In genomic region chr1:205058853-205059252, GRCh38 we compare ENCODE assay signal across 35 cellular contexts. TPM values are rescaled to one million over a fixed set of nuclear protein-coding genes. Genes with fewer than 3 reads are reported as not detected.
"Had no signal": no experiment of that assay in that cellular context is flagged by ENCODE, and none has a peak within 500 bp of the region (broad histone marks: within the 10 kb centered on the region; RNA-seq: fewer than 3 reads in every experiment).

No MANE protein-coding gene starts in this region.

- H3K27ac ChIP-seq: adrenal gland, body of pancreas, coronary artery, esophagus muscularis mucosa, gastrocnemius medialis, WERI-Rb-1 had no signal

- H3K4me3 Mint-ChIP-seq: activated B cell treated with CpG ODN at 0.5 μM for 24 hours; activated CD8-positive, alpha-beta T cell treated with anti-CD3 and anti-CD28 coated beads for 36 hours; activated naive CD4-positive, alpha-beta T cell treated with anti-CD3 and anti-CD28 coated beads for 36 hours; activated naive CD4-positive, alpha-beta T cell treated with anti-CD3 and anti-CD28 coated beads, Interleukin-2, amount 50 U/mL, for 24 hours; activated naive CD8-positive, alpha-beta T cell treated with anti-CD3 and anti-CD28 coated beads for 36 hours; activated naive CD8-positive, alpha-beta T cell treated with anti-CD3 and anti-CD28 coated beads, Interleukin-2, amount 50 U/mL, for 24 hours; activated T-cell treated with anti-CD3 and anti-CD28 coated beads, Interleukin-2, amount 50 U/mL, for 4 hours; activated T-helper 1 cell treated with anti-CD3 and anti-CD28 coated beads, Interleukin-12 subunit alpha, Interleukin-12 subunit beta, Interleukin-2, Interleukin-4 antibody, amounts not matched to agents 30 ng/mL and 10 ng/mL and 1 ng/mL, durations not matched to agents 14 hours and 24 hours and 36 hours; dendritic cell treated with granulocyte-macrophage colony-stimulating factor and Interleukin-4, amounts not matched to agents 40 ng/mL and 50 ng/mL, for 4 days; effector memory CD8-positive, alpha-beta T cell; T-cell; T-helper 1 cell treated with Interleukin-12 subunit alpha and Interleukin-12 subunit beta and Interleukin-4 antibody, amounts not matched to agents 30 μg/mL and 1 μg/mL, for 36 hours had no signal

- H3K27me3 Mint-ChIP-seq: activated CD8-positive, alpha-beta T cell treated with anti-CD3 and anti-CD28 coated beads for 36 hours; activated naive CD4-positive, alpha-beta T cell treated with anti-CD3 and anti-CD28 coated beads, Interleukin-2, amount 50 U/mL, for 24 hours; activated naive CD8-positive, alpha-beta T cell treated with anti-CD3 and anti-CD28 coated beads for 36 hours; activated naive CD8-positive, alpha-beta T cell treated with anti-CD3 and anti-CD28 coated beads, Interleukin-2, amount 50 U/mL, for 24 hours; dendritic cell treated with granulocyte-macrophage colony-stimulating factor and Interleukin-4, amounts not matched to agents 40 ng/mL and 50 ng/mL, for 4 days; T-cell had no signal

- H3K27ac Mint-ChIP-seq: activated B cell treated with CpG ODN at 0.5 μM for 24 hours; activated CD8-positive, alpha-beta T cell treated with anti-CD3 and anti-CD28 coated beads for 36 hours; activated naive CD4-positive, alpha-beta T cell treated with anti-CD3 and anti-CD28 coated beads for 36 hours; activated naive CD4-positive, alpha-beta T cell treated with anti-CD3 and anti-CD28 coated beads, Interleukin-2, amount 50 U/mL, for 24 hours; activated naive CD8-positive, alpha-beta T cell treated with anti-CD3 and anti-CD28 coated beads for 36 hours; activated naive CD8-positive, alpha-beta T cell treated with anti-CD3 and anti-CD28 coated beads, Interleukin-2, amount 50 U/mL, for 24 hours; activated T-helper 1 cell treated with anti-CD3 and anti-CD28 coated beads, Interleukin-12 subunit alpha, Interleukin-12 subunit beta, Interleukin-2, Interleukin-4 antibody, amounts not matched to agents 30 ng/mL and 10 ng/mL and 1 ng/mL, durations not matched to agents 14 hours and 24 hours and 36 hours; activated T-helper 2 cell treated with anti-CD3 and anti-CD28 coated beads, Interferon-gamma antibody, Interleukin-2, Interleukin-4, amounts not matched to agents 10 μg/mL and 5 μg/mL and 100 μg/mL, durations not matched to agents 14 hours and 24 hours and 36 hours; dendritic cell treated with granulocyte-macrophage colony-stimulating factor and Interleukin-4, amounts not matched to agents 40 ng/mL and 50 ng/mL, for 4 days; effector memory CD8-positive, alpha-beta T cell; T-cell; T-helper 1 cell treated with Interleukin-12 subunit alpha and Interleukin-12 subunit beta and Interleukin-4 antibody, amounts not matched to agents 30 μg/mL and 1 μg/mL, for 36 hours had no signal

- H3K4me3 ChIP-seq: adrenal gland, body of pancreas, coronary artery, esophagus muscularis mucosa, gastrocnemius medialis had no signal

- H3K36me3 Mint-ChIP-seq: activated naive CD4-positive, alpha-beta T cell treated with anti-CD3 and anti-CD28 coated beads, Interleukin-2, amount 50 U/mL, for 24 hours; activated naive CD8-positive, alpha-beta T cell treated with anti-CD3 and anti-CD28 coated beads for 36 hours; T-cell had no signal

- H3K4me1 Mint-ChIP-seq: activated B cell treated with CpG ODN at 0.5 μM for 24 hours; activated naive CD4-positive, alpha-beta T cell treated with anti-CD3 and anti-CD28 coated beads, Interleukin-2, amount 50 U/mL, for 24 hours; activated naive CD8-positive, alpha-beta T cell treated with anti-CD3 and anti-CD28 coated beads for 36 hours; activated naive CD8-positive, alpha-beta T cell treated with anti-CD3 and anti-CD28 coated beads, Interleukin-2, amount 50 U/mL, for 24 hours; T-cell had no signal

- H3K36me3 ChIP-seq: adrenal gland, esophagus muscularis mucosa, gastrocnemius medialis, WERI-Rb-1 had no signal

- H3K4me1 ChIP-seq: adrenal gland, gastrocnemius medialis had no signal

- H3K9me3 Mint-ChIP-seq: activated B cell treated with CpG ODN at 0.5 μM for 24 hours; activated CD8-positive, alpha-beta T cell treated with anti-CD3 and anti-CD28 coated beads for 36 hours; activated naive CD4-positive, alpha-beta T cell treated with anti-CD3 and anti-CD28 coated beads for 36 hours; activated naive CD4-positive, alpha-beta T cell treated with anti-CD3 and anti-CD28 coated beads, Interleukin-2, amount 50 U/mL, for 24 hours; activated naive CD8-positive, alpha-beta T cell treated with anti-CD3 and anti-CD28 coated beads for 36 hours; activated naive CD8-positive, alpha-beta T cell treated with anti-CD3 and anti-CD28 coated beads, Interleukin-2, amount 50 U/mL, for 24 hours; activated T-cell treated with anti-CD3 and anti-CD28 coated beads, Interleukin-2, amount 50 U/mL, for 4 hours; activated T-helper 1 cell treated with anti-CD3 and anti-CD28 coated beads, Interleukin-12 subunit alpha, Interleukin-12 subunit beta, Interleukin-2, Interleukin-4 antibody, amounts not matched to agents 30 ng/mL and 10 ng/mL and 1 ng/mL, durations not matched to agents 14 hours and 24 hours and 36 hours; activated T-helper 2 cell treated with anti-CD3 and anti-CD28 coated beads, Interferon-gamma antibody, Interleukin-2, Interleukin-4, amounts not matched to agents 10 μg/mL and 5 μg/mL and 100 μg/mL, durations not matched to agents 14 hours and 24 hours and 36 hours; dendritic cell treated with granulocyte-macrophage colony-stimulating factor and Interleukin-4, amounts not matched to agents 40 ng/mL and 50 ng/mL, for 4 days; effector memory CD8-positive, alpha-beta T cell; T-cell; T-helper 1 cell treated with Interleukin-12 subunit alpha and Interleukin-12 subunit beta and Interleukin-4 antibody, amounts not matched to agents 30 μg/mL and 1 μg/mL, for 36 hours had no signal

- H3K27me3 ChIP-seq: adrenal gland, body of pancreas, gastrocnemius medialis had no signal

- DNase-seq: activated B cell treated with CpG ODN at 0.5 μM for 24 hours; activated CD4-positive, alpha-beta T cell treated with anti-CD3 and anti-CD28 coated beads for 48 hours; activated CD4-positive, alpha-beta T cell treated with anti-CD3 and anti-CD28 coated beads, Interleukin-2, amount 50 U/mL, for 1 hour; activated CD4-positive, alpha-beta T cell treated with anti-CD3 and anti-CD28 coated beads, Interleukin-2, amount 50 U/mL, for 48 hours; activated CD8-positive, alpha-beta memory T cell treated with anti-CD3 and anti-CD28 coated beads for 24 hours; activated CD8-positive, alpha-beta T cell treated with anti-CD3 and anti-CD28 coated beads for 36 hours; activated effector memory CD4-positive, alpha-beta T cell treated with anti-CD3 and anti-CD28 coated beads, Interleukin-2, amount 50 U/mL, for 16 hours; activated naive CD4-positive, alpha-beta T cell treated with anti-CD3 and anti-CD28 coated beads for 36 hours; activated naive CD8-positive, alpha-beta T cell treated with anti-CD3 and anti-CD28 coated beads for 36 hours; activated naive CD8-positive, alpha-beta T cell treated with anti-CD3 and anti-CD28 coated beads, Interleukin-2, amount 50 U/mL, for 24 hours; activated T-cell treated with anti-CD3 and anti-CD28 coated beads, Interleukin-2, amount 50 U/mL, for 4 hours; adrenal gland; amygdala; aorta; body of pancreas; caudate nucleus; effector CD4-positive, alpha-beta T cell; effector memory CD8-positive, alpha-beta T cell; erythroblast; gastrocnemius medialis; SW 1271; T-cell; T-helper 9 cell; WERI-Rb-1 had no signal

- ATAC-seq: activated CD4-positive, CD25-positive, alpha-beta regulatory T cell treated with anti-CD3 and anti-CD28 coated beads, Interleukin-2, amount 50 U/mL, for 24 hours; activated CD8-positive, alpha-beta T cell treated with anti-CD3 and anti-CD28 coated beads for 36 hours; activated naive CD8-positive, alpha-beta T cell treated with anti-CD3 and anti-CD28 coated beads, Interleukin-2, amount 50 U/mL, for 24 hours; body of pancreas; effector memory CD8-positive, alpha-beta T cell; gastrocnemius medialis; T-cell had no signal

- H3K9me3 ChIP-seq: adrenal gland, body of pancreas, esophagus muscularis mucosa, gastrocnemius medialis had no signal

RNA-seq across cellular contexts. Expression of gene CNTN2, which starts 15.8 kb away (rescaled TPM):
- total RNA-seq: activated B cell treated with CpG ODN at 0.5 μM for 24 hours; activated CD8-positive, alpha-beta T cell treated with anti-CD3 and anti-CD28 coated beads for 36 hours; activated naive CD4-positive, alpha-beta T cell treated with anti-CD3 and anti-CD28 coated beads for 36 hours; activated naive CD8-positive, alpha-beta T cell treated with anti-CD3 and anti-CD28 coated beads for 36 hours; activated T-cell treated with anti-CD3 and anti-CD28 coated beads, Interleukin-2, amount 50 U/mL, for 4 hours; activated T-helper 1 cell treated with anti-CD3 and anti-CD28 coated beads, Interleukin-12 subunit alpha, Interleukin-12 subunit beta, Interleukin-2, Interleukin-4 antibody, amounts not matched to agents 30 ng/mL and 10 ng/mL and 1 ng/mL, durations not matched to agents 14 hours and 24 hours and 36 hours; activated T-helper 2 cell treated with anti-CD3 and anti-CD28 coated beads, Interferon-gamma antibody, Interleukin-2, Interleukin-4, amounts not matched to agents 10 μg/mL and 5 μg/mL and 100 μg/mL, durations not matched to agents 14 hours and 24 hours and 36 hours; body of pancreas; fibroblast of lung; fibroblast of villous mesenchyme; gastrocnemius medialis; T-cell; T-helper 2 cell treated with Interferon-gamma antibody and Interleukin-4, amounts not matched to agents 100 ng/mL and 5 ng/mL, for 36 hours had no signal
- polyA plus RNA-seq: aorta, fibroblast of lung had no signal
